14 cellular contexts compared by ENCODE assay signal in the genomic region with DNA sequence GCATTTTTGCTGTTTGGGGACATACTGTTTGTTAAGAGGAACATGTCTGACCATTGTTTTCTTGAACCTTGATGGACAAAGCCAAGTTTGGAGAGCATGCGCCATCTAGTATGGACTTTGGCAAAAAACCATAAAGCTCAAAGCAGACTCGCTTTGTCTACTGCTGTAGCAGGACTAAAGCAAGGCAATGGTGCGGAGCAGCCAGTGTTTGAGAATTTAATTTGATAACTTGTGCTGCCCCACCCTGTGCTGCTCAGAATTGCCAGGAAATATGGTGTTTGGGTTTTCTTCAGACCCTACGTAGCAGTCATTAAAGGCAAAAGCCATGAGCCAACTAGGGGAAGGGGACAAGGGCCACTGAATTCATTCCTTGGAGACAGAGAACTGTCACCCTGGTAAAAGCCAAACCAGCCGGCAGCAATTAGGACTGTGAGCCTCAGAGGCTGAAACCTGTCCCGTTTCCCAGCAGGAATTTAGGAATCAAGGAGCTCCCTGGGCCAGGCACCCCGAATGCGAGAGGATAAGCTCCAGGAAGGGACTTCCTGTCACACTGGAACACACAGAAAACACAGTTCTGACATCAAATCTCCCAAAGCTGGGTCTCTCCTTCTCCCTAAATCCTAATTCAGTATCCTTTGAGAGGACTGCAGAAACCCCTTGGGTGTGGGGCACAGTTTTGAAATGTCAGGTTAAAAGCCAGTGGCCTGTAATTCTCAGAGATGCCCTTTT. TPM values are rescaled to one million over a fixed set of nuclear protein-coding genes. Genes with fewer than 3 reads are reported as not detected.
DNase-seq lines count a peak whose midpoint lies in the region; ATAC-seq and TF ChIP-seq lines count a peak whose summit lies in the region.
"Had no signal": no experiment of that assay in that cellular context is flagged by ENCODE, and none has a peak within 500 bp of the region (broad histone marks: within the 10 kb centered on the region; RNA-seq: fewer than 3 reads in every experiment).

No MANE protein-coding gene starts in this region.

- H3K4me1 Mint-ChIP-seq in naive thymus-derived CD8-positive, alpha-beta T cell, result peaks cover 4 to 10% (median 6%) of the 10 kb centered on the region in 4 donors

- POLR2A ChIA-PET in naive thymus-derived CD8-positive, alpha-beta T cell (lab: Charles Lee), result interaction anchor here (0.6 to 2.0 kb wide), 5 partner anchors 12 to 28 kb away, joined by 3 to 8 read pairs (median 4); a partner anchor contains a TSS

- TF ChIP-seq EP300 in tibial nerve (IDR thresholded peaks at IDR 0.05), result no peak

- H3K27me3 ChIP-seq in SJSA1 (replicated peaks) (no peaks in the 10 kb centered on the region), tibial nerve (no peaks in the 10 kb centered on the region)

- peak overlapping the region in 8 of 10 donors; percentile 4 to 75 (median 48) for H3K27ac Mint-ChIP-seq in naive thymus-derived CD8-positive, alpha-beta T cell

- TF ChIP-seq POLR2A in tibial nerve (IDR thresholded peaks at IDR 0.05), result no peak

- H3K36me3 ChIP-seq in SJSA1 (peaks cover 70% of the 10 kb centered on the region), tibial nerve (peaks cover 4 to 52% (median 12%) of the 10 kb centered on the region in 3 donors)

- H3K9me3 Mint-ChIP-seq in naive thymus-derived CD8-positive, alpha-beta T cell, result no peaks in the 10 kb centered on the region

- peaks cover 0 to 31% (median 0%) of the 10 kb centered on the region in 3 donors for H3K36me3 Mint-ChIP-seq in naive thymus-derived CD8-positive, alpha-beta T cell

- no peaks in the 10 kb centered on the region for H3K27me3 Mint-ChIP-seq in naive thymus-derived CD8-positive, alpha-beta T cell

- WGBS in tibial nerve, 2 donors, result 60 to 71% methylated on average over 8 of the region's 8 CpGs

- TF ChIP-seq CTCF in tibial nerve (IDR thresholded peaks at IDR 0.05), result no peak

- 0 out of 2 replicates have a peak, but pooled peaks cover 3% of the 10 kb centered on the region for H3K9me3 ChIP-seq in SJSA1 (replicated peaks)
- H3K9me3 ChIP-seq in tibial nerve, result no peaks in the 10 kb centered on the region

- H3K4me1 ChIP-seq in SJSA1 (replicated peaks), result peaks cover 6% of the 10 kb centered on the region
- peaks cover 0 to 69% (median 29%) of the 10 kb centered on the region in 4 donors for H3K4me1 ChIP-seq in tibial nerve

- H3K4me3 Mint-ChIP-seq in naive thymus-derived CD8-positive, alpha-beta T cell, result no peak overlapping the region

- no peak for ATAC-seq in naive thymus-derived CD8-positive, alpha-beta T cell
- no peak for ATAC-seq in GM21367 (IDR thresholded peaks at IDR 0.05; ENCODE audit: unreplicated experiment)
- ATAC-seq: Panc1 had no signal

- no peak overlapping the region for H3K27ac ChIP-seq in SJSA1
- peak overlapping the region in 3 of 4 donors; percentile 38 to 76 (median 69) for H3K27ac ChIP-seq in tibial nerve

- H3K4me3 ChIP-seq in SJSA1 (no peak overlapping the region), tibial nerve (no peak overlapping the region)

- DNase-seq in SJSA1 (ENCODE audit: low read depth in 1 of 2, low spot score in 2 of 2) (peak; percentile 77 to 84), globus pallidus (ENCODE audit: low spot score) (peak; percentile 20), tibial nerve (ENCODE audit: low spot score in 2 of 2) (no peak), dedifferentiated amniotic fluid mesenchymal stem cell (ENCODE audit: extremely low spot score) (no peak), NCI-H82 treated with DMSO at 0.1 percent for 48 hours (lab: John Stamatoyannopoulos, UW; ENCODE audit: unreplicated experiment) (no peak), NCI-H1417 (lab: John Stamatoyannopoulos, UW) (no peak)
- no peak for DNase-seq in naive thymus-derived CD8-positive, alpha-beta T cell
- DNase-seq: activated CD4-positive, CD25-positive, alpha-beta regulatory T cell; hippocampal formation; NCI-H1048; NCI-H226; trophoblast cell had no signal

RNA-seq across cellular contexts. Expression of a gene that starts 1.1 kb away (rescaled TPM):
- total RNA-seq in SJSA1 (2014; rRNA removed; shearing (Covaris generic)), result 6.0 and 6.6 TPM in 2 replicates
- 10 to 100 TPM; 13.4 to 16.8 TPM for total RNA-seq in naive thymus-derived CD8-positive, alpha-beta T cell
- polyA plus RNA-seq in naive thymus-derived CD8-positive, alpha-beta T cell, result under 1 TPM; 0.11 to 0.80 (median 0.13) TPM
- 1 to 10 TPM; 2.3 to 4.2 (median 3.3) TPM for total RNA-seq in tibial nerve

RNA-seq across cellular contexts. Expression of a gene that starts 29.1 kb away (rescaled TPM):
- 420 and 508 TPM in 2 replicates for total RNA-seq in SJSA1 (2014; rRNA removed; shearing (Covaris generic))
- 100 to 1,000 TPM; 258 to 262 TPM for total RNA-seq in naive thymus-derived CD8-positive, alpha-beta T cell
- 10 to 100 TPM; 51.4 to 81.2 (median 71.5) TPM for polyA plus RNA-seq in naive thymus-derived CD8-positive, alpha-beta T cell
- 100 to 1,000 TPM; 117 to 141 (median 123) TPM for total RNA-seq in tibial nerve

RNA-seq across cellular contexts. Expression of a gene that starts 34.8 kb away (rescaled TPM):
- total RNA-seq in SJSA1 (2014; rRNA removed; shearing (Covaris generic)), result 591 and 596 TPM in 2 replicates
- total RNA-seq in naive thymus-derived CD8-positive, alpha-beta T cell, result 10 to 100 TPM; 18.9 to 29.0 TPM
- polyA plus RNA-seq in naive thymus-derived CD8-positive, alpha-beta T cell, result 10 to 100 TPM; 25.5 to 31.0 (median 28.3) TPM
- total RNA-seq in tibial nerve, result 10 to 100 TPM; 13.5 to 23.2 (median 22.4) TPM

RNA-seq across cellular contexts. Expression of a gene that starts 45.0 kb away (rescaled TPM):
- 53.1 and 62.2 TPM in 2 replicates for total RNA-seq in SJSA1 (2014; rRNA removed; shearing (Covaris generic))
- total RNA-seq in naive thymus-derived CD8-positive, alpha-beta T cell, result 1 to 10 TPM; 2.9 to 4.0 TPM
- polyA plus RNA-seq in naive thymus-derived CD8-positive, alpha-beta T cell, result 1 to 10 TPM; 1.4 to 4.2 (median 1.8) TPM
- total RNA-seq in tibial nerve, result 10 to 100 TPM in 2 of 4 donors, 1 to 10 TPM in 2; 8.0 to 16.3 (median 9.6) TPM

RNA-seq across cellular contexts. Expression of a gene that starts 45.5 kb away (rescaled TPM):
- total RNA-seq in SJSA1 (2014; rRNA removed; shearing (Covaris generic)), result 173 and 193 TPM in 2 replicates
- 10 to 100 TPM; 14.6 to 17.6 TPM for total RNA-seq in naive thymus-derived CD8-positive, alpha-beta T cell
- polyA plus RNA-seq in naive thymus-derived CD8-positive, alpha-beta T cell, result 10 to 100 TPM; 12.9 to 21.7 (median 18.7) TPM
- 10 to 100 TPM in 2 of 4 donors, 1 to 10 TPM in 2; 6.5 to 17.7 (median 10.1) TPM for total RNA-seq in tibial nerve

Comparison
In these comparisons a context has a peak if more than half of its experiments do, and no peak if none do; other contexts are left out.
1. DNase-seq: peak in SJSA1 (2 of 2) and globus pallidus (single experiment); none in naive thymus-derived CD8-positive, alpha-beta T cell (0 of 10), tibial nerve (0 of 2), dedifferentiated amniotic fluid mesenchymal stem cell (single experiment), NCI-H82 treated with DMSO at 0.1 percent for 48 hours (single experiment) and NCI-H1417 (0 of 3).
2. RNA of a gene that starts 34.8 kb away (total RNA-seq): 591 to 596 TPM in SJSA1; 18.9 to 29.0 TPM in naive thymus-derived CD8-positive, alpha-beta T cell and 13.5 to 23.2 TPM in tibial nerve; every median in the first group is over 10 times any median in the second.